Comparison of ENCODE assay signal across 22 cellular contexts in genomic region chr3:9867106-9867505, GRCh38. TPM values are rescaled to one million over a fixed set of nuclear protein-coding genes. Genes with fewer than 3 reads are reported as not detected.
"Had no signal": no experiment of that assay in that cellular context is flagged by ENCODE, and none has a peak within 500 bp of the region (broad histone marks: within the 10 kb centered on the region; RNA-seq: fewer than 3 reads in every experiment).

No MANE protein-coding gene starts in this region.

- H3K9me3 ChIP-seq: mucosa of descending colon, testis had no signal

- H3K36me3 Mint-ChIP-seq: activated naive CD8-positive, alpha-beta T cell; brain; natural killer cell had no signal

- H3K4me3 ChIP-seq: mucosa of descending colon, testis had no signal

- ATAC-seq: activated T-cell treated with anti-CD3 and anti-CD28 coated beads, Interleukin-2, amount 50 U/mL, for 72 hours; mucosa of descending colon; natural killer cell; right cardiac atrium had no signal

- H3K27me3 Mint-ChIP-seq: activated naive CD8-positive, alpha-beta T cell had no signal

- H3K27ac Mint-ChIP-seq: activated CD4-positive, alpha-beta T cell treated with anti-CD3 and anti-CD28 coated beads, Interleukin-2, amount 10 ng/mL, durations not matched to agents 7 days and 5 days; activated naive CD8-positive, alpha-beta T cell; activated T-cell treated with anti-CD3 and anti-CD28 coated beads, Interleukin-2, amount 50 U/mL, for 72 hours; dendritic cell treated with granulocyte-macrophage colony-stimulating factor and Interleukin-4, amounts not matched to agents 40 ng/mL and 50 ng/mL, for 4 days; natural killer cell; T-helper 2 cell treated with Interferon-gamma antibody and Interleukin-4, amounts not matched to agents 5 μg/mL and 100 μg/mL, for 36 hours had no signal

- H3K4me3 Mint-ChIP-seq: activated CD4-positive, alpha-beta T cell treated with anti-CD3 and anti-CD28 coated beads, Interleukin-2, amount 10 ng/mL, durations not matched to agents 7 days and 5 days; activated naive CD8-positive, alpha-beta T cell; activated T-cell treated with anti-CD3 and anti-CD28 coated beads, Interleukin-2, amount 50 U/mL, for 72 hours; brain; dendritic cell treated with granulocyte-macrophage colony-stimulating factor and Interleukin-4, amounts not matched to agents 40 ng/mL and 50 ng/mL, for 4 days; natural killer cell; T-helper 2 cell treated with Interferon-gamma antibody and Interleukin-4, amounts not matched to agents 5 μg/mL and 100 μg/mL, for 36 hours had no signal

- H3K9me3 Mint-ChIP-seq: activated CD4-positive, alpha-beta T cell treated with anti-CD3 and anti-CD28 coated beads, Interleukin-2, amount 10 ng/mL, durations not matched to agents 7 days and 5 days; activated T-cell treated with anti-CD3 and anti-CD28 coated beads, Interleukin-2, amount 50 U/mL, for 72 hours; brain; dendritic cell treated with granulocyte-macrophage colony-stimulating factor and Interleukin-4, amounts not matched to agents 40 ng/mL and 50 ng/mL, for 4 days; natural killer cell; T-helper 2 cell treated with Interferon-gamma antibody and Interleukin-4, amounts not matched to agents 5 μg/mL and 100 μg/mL, for 36 hours had no signal

- DNase-seq: activated CD4-positive, alpha-beta T cell treated with anti-CD3 and anti-CD28 coated beads, Interleukin-2, amount 10 ng/mL, durations not matched to agents 7 days and 5 days; activated CD8-positive, alpha-beta memory T cell treated with anti-CD3 and anti-CD28 coated beads, Interleukin-2, amount 50 U/mL, for 48 hours; activated gamma-delta T cell; activated T-cell treated with anti-CD3 and anti-CD28 coated beads, Interleukin-2, amount 50 U/mL, for 72 hours; amygdala; effector memory CD4-positive, alpha-beta T cell; islet precursor cell; mucosa of descending colon; natural killer cell; posterior cingulate gyrus; small intestine; stimulated activated CD4-positive, alpha-beta T cell treated with anti-CD3 and anti-CD28 coated beads, Interleukin-4, amount 100 ng/mL, for 4 hours; stimulated activated CD8-positive, alpha-beta memory T cell treated with anti-CD3 and anti-CD28 coated beads, Interleukin-4, amount 100 ng/mL, for 48 hours; stimulated activated naive CD4-positive, alpha-beta T cell treated with Interleukin-2 at 50 U/mL for 16 hours had no signal

- H3K27me3 ChIP-seq: testis had no signal

- FAIRE-seq: small intestine, urothelium cell line had no signal

RNA-seq across cellular contexts. Expression of gene CIDEC, which starts 12.9 kb away (rescaled TPM):
- total RNA-seq: activated CD4-positive, alpha-beta T cell treated with anti-CD3 and anti-CD28 coated beads, Interleukin-2, amount 10 ng/mL, durations not matched to agents 7 days and 5 days; lung microvascular endothelial cell; natural killer cell had no signal
